ENCODE assay signal across 9 cellular contexts in genomic region chr12:56330936-56331335, GRCh38. TPM values are rescaled to one million over a fixed set of nuclear protein-coding genes. Genes with fewer than 3 reads are reported as not detected.
DNase-seq lines count a peak whose midpoint lies in the region; ATAC-seq, FAIRE-seq and TF ChIP-seq lines count a peak whose summit lies in the region.
"Not testable (repeated sequence)": the region's sequence is repeated elsewhere in the genome, so short reads cannot be mapped to it uniquely, and the experiment has no call there.
"Had no signal": no experiment of that assay in that cellular context is flagged by ENCODE, and none has a peak within 500 bp of the region (broad histone marks: within the 10 kb centered on the region; RNA-seq: fewer than 3 reads in every experiment).

No MANE protein-coding gene starts in this region.

- peak overlapping the region; percentile 37 for H3K4me2 ChIP-seq in HCT116 (ENCODE audit: low read length)
- H3K4me2 ChIP-seq in trophoblast cell (ENCODE audit: low read length) = not testable (repeated sequence)

- H2BK12ac ChIP-seq in trophoblast cell (ENCODE audit: low read length) = not testable (repeated sequence)

- not testable (repeated sequence) for H3K9me3 ChIP-seq in CD4-positive, alpha-beta T cell (ENCODE audit: control insufficient read depth, low read length); HCT116 (ENCODE audit: control insufficient read depth in 1 of 2, insufficient read depth in 1 of 2, low read depth in 1 of 2, low read length in 2 of 2); trophoblast cell (ENCODE audit: insufficient read depth, low read depth, low read length); small intestine (ENCODE audit: control insufficient read depth, low read depth)

- H2AK5ac ChIP-seq in trophoblast cell (ENCODE audit: low read length) = not testable (repeated sequence)

- H3K27me3 ChIP-seq in CD4-positive, alpha-beta T cell (ENCODE audit: control insufficient read depth, insufficient read depth, low read length); HCT116 (ENCODE audit: insufficient read depth, low read length); trophoblast cell (ENCODE audit: insufficient read depth, low read length); small intestine (ENCODE audit: control insufficient read depth in 2 of 2, insufficient read depth in 2 of 2, low read length in 2 of 2): not testable (repeated sequence)

- DNase-seq in CD4-positive, alpha-beta T cell; HCT116 (ENCODE audit: low read depth, low spot score); activated CD8-positive, alpha-beta T cell treated with anti-CD3 and anti-CD28 coated beads for 36 hours; epithelial cell of prostate (ENCODE audit: low read depth, low spot score): not testable (repeated sequence)
- peak; percentile 64 to 67 for DNase-seq in trophoblast cell
- peak; percentile 35 for DNase-seq in small intestine

- 0 out of 2 replicates have a peak overlapping the region, but pooled peaks have one; percentile 30 for H3K9ac ChIP-seq in HCT116 (ENCODE audit: low read length)
- not testable (repeated sequence) for H3K9ac ChIP-seq in trophoblast cell (ENCODE audit: low read length)

- peaks cover 32% of the 10 kb centered on the region for H3K4me1 Mint-ChIP-seq in CD4-positive, alpha-beta T cell (ENCODE audit: low read depth)
- peaks cover 21% of the 10 kb centered on the region for H3K4me1 Mint-ChIP-seq in T-helper 1 cell treated with Interleukin-12 subunit alpha and Interleukin-12 subunit beta and Interleukin-4 antibody, amounts not matched to agents 30 μg/mL and 1 μg/mL, for 36 hours (ENCODE audit: low read depth)
- H3K4me1 Mint-ChIP-seq in activated CD8-positive, alpha-beta T cell treated with anti-CD3 and anti-CD28 coated beads for 36 hours (ENCODE audit: low read depth) = peaks cover 16% of the 10 kb centered on the region
- peaks cover 24% of the 10 kb centered on the region for H3K4me1 Mint-ChIP-seq in activated naive CD8-positive, alpha-beta T cell (ENCODE audit: low read depth)

- intact Hi-C loops in CD4-positive, alpha-beta T cell (cut with DNase I, micrococcal nuclease) = loop anchor here in 1 of 2 experiments (5.0 kb wide), 1 partner anchor 131 kb away; no protein-coding TSS in a partner anchor
- intact Hi-C loops in HCT116 (cut with micrococcal nuclease) = loop anchor here (5.0 kb wide), 1 partner anchor 131 kb away; no protein-coding TSS in a partner anchor
- intact Hi-C loops in activated CD8-positive, alpha-beta T cell treated with anti-CD3 and anti-CD28 coated beads for 36 hours (cut with micrococcal nuclease) = not testable (repeated sequence)

- H4K20me1 ChIP-seq in HCT116 (ENCODE audit: insufficient read depth) = not testable (repeated sequence)

- not testable (repeated sequence) for H4K91ac ChIP-seq in trophoblast cell (ENCODE audit: low read depth, low read length)

- RAD21 ChIA-PET in HCT116 (lab: Charles Lee; ENCODE audit: low non-redundant PET in 1 of 2, low total read pairs in 2 of 2, uncharacterized antibody in 2 of 2, unreplicated experiment in 2 of 2) = not testable (repeated sequence)

- not testable (repeated sequence) for H3K9me2 ChIP-seq in HCT116 (ENCODE audit: insufficient read depth)

- peaks cover 11 to 24% of the 10 kb centered on the region in 2 experiments for H3K4me1 ChIP-seq in HCT116 (ENCODE audit: control insufficient read depth in 1 of 2, insufficient read depth in 2 of 2, low read length in 2 of 2)
- H3K4me1 ChIP-seq in trophoblast cell (ENCODE audit: control insufficient read depth in 1 of 2, insufficient read depth in 2 of 2, low read length in 2 of 2); small intestine (ENCODE audit: control insufficient read depth in 2 of 2, insufficient read depth in 1 of 2, low read depth in 1 of 2, low read length in 1 of 2): not testable (repeated sequence)

- H3K27me3 Mint-ChIP-seq in CD4-positive, alpha-beta T cell; T-helper 1 cell treated with Interleukin-12 subunit alpha and Interleukin-12 subunit beta and Interleukin-4 antibody, amounts not matched to agents 30 μg/mL and 1 μg/mL, for 36 hours (ENCODE audit: low read depth); activated CD8-positive, alpha-beta T cell treated with anti-CD3 and anti-CD28 coated beads for 36 hours; activated naive CD8-positive, alpha-beta T cell: not testable (repeated sequence)

- not testable (repeated sequence) for H3K4me3 ChIP-seq in HCT116 (replicated peaks in 1 of 2; ENCODE audit: low read depth in 1 of 2, low read length in 2 of 2); trophoblast cell (ENCODE audit: low read depth, low read length); small intestine (ENCODE audit: low read depth in 1 of 2, low read length in 2 of 2)

- FAIRE-seq in small intestine (lab: Jason Lieb, UNC) = not testable (repeated sequence)

- H3K36me3 Mint-ChIP-seq in CD4-positive, alpha-beta T cell (ENCODE audit: low read depth) = peaks cover 56% of the 10 kb centered on the region
- peaks cover 16% of the 10 kb centered on the region for H3K36me3 Mint-ChIP-seq in T-helper 1 cell treated with Interleukin-12 subunit alpha and Interleukin-12 subunit beta and Interleukin-4 antibody, amounts not matched to agents 30 μg/mL and 1 μg/mL, for 36 hours (ENCODE audit: low read depth)
- peaks cover 16% of the 10 kb centered on the region for H3K36me3 Mint-ChIP-seq in activated CD8-positive, alpha-beta T cell treated with anti-CD3 and anti-CD28 coated beads for 36 hours (ENCODE audit: low read depth)
- H3K36me3 Mint-ChIP-seq in activated naive CD8-positive, alpha-beta T cell = not testable (repeated sequence)

- not testable (repeated sequence) for BruUV-seq in HCT116 (replicated peaks; lab: Mats Ljungman, UMichigan)

- H3K27ac Mint-ChIP-seq in CD4-positive, alpha-beta T cell = peak overlapping the region; percentile 39
- H3K27ac Mint-ChIP-seq in T-helper 1 cell treated with Interleukin-12 subunit alpha and Interleukin-12 subunit beta and Interleukin-4 antibody, amounts not matched to agents 30 μg/mL and 1 μg/mL, for 36 hours = peak overlapping the region; percentile 58
- H3K27ac Mint-ChIP-seq in activated CD8-positive, alpha-beta T cell treated with anti-CD3 and anti-CD28 coated beads for 36 hours = peak overlapping the region; percentile 48
- peak overlapping the region; percentile 7 for H3K27ac Mint-ChIP-seq in activated naive CD8-positive, alpha-beta T cell

- H3K18ac ChIP-seq in trophoblast cell (ENCODE audit: low read length) = not testable (repeated sequence)

- not testable (repeated sequence) for H3K27ac ChIP-seq in CD4-positive, alpha-beta T cell (ENCODE audit: low read depth, low read length); HCT116 (ENCODE audit: low read depth, low read length); trophoblast cell (ENCODE audit: low read depth, low read length); small intestine (ENCODE audit: low read depth in 1 of 2, low read length in 1 of 2)
- peak overlapping the region; percentile 19 for H3K27ac ChIP-seq in epithelial cell of prostate

- H3K23ac ChIP-seq in trophoblast cell (ENCODE audit: low read length) = not testable (repeated sequence)

- H3K4ac ChIP-seq in trophoblast cell (ENCODE audit: low read depth, low read length) = not testable (repeated sequence)

- CTCF ChIA-PET in CD4-positive, alpha-beta T cell (lab: Charles Lee); HCT116 (lab: Charles Lee): not testable (repeated sequence)
- CTCF ChIA-PET in activated CD8-positive, alpha-beta T cell treated with anti-CD3 and anti-CD28 coated beads for 36 hours (lab: Charles Lee) = interaction anchor here (1.7 kb wide), 1 partner anchor 15 kb away, joined by 4 read pairs; no protein-coding TSS in a partner anchor

- H2AFZ ChIP-seq in HCT116 (ENCODE audit: low read depth, low read length, poor library complexity, severe bottlenecking); trophoblast cell (ENCODE audit: insufficient read depth, low read length, poor library complexity): not testable (repeated sequence)

- H3K9me3 Mint-ChIP-seq in CD4-positive, alpha-beta T cell; T-helper 1 cell treated with Interleukin-12 subunit alpha and Interleukin-12 subunit beta and Interleukin-4 antibody, amounts not matched to agents 30 μg/mL and 1 μg/mL, for 36 hours; activated CD8-positive, alpha-beta T cell treated with anti-CD3 and anti-CD28 coated beads for 36 hours; activated naive CD8-positive, alpha-beta T cell (ENCODE audit: low read depth): not testable (repeated sequence)

- H3K79me2 ChIP-seq in HCT116 (ENCODE audit: insufficient read depth, low read length); trophoblast cell (ENCODE audit: control insufficient read depth, insufficient read depth, low read length, poor library complexity): not testable (repeated sequence)

- not testable (repeated sequence) for ATAC-seq in CD4-positive, alpha-beta T cell (ENCODE audit: poor library complexity); HCT116; activated CD8-positive, alpha-beta T cell treated with anti-CD3 and anti-CD28 coated beads for 36 hours

- not testable (repeated sequence) for H2BK5ac ChIP-seq in trophoblast cell (ENCODE audit: low read depth, low read length, poor library complexity)

- TF ChIP-seq RAD21 in HCT116 (IDR thresholded peaks at IDR 0.05; ENCODE audit: low read depth) = not testable (repeated sequence)

- TF ChIP-seq CTCF in CD4-positive, alpha-beta T cell (IDR thresholded peaks at IDR 0.05); HCT116 (IDR thresholded peaks at IDR 0.05 in 2 of 3, conservative IDR thresholded peaks at IDR 0.05 in 1 of 3; ENCODE audit: borderline replicate concordance in 1 of 3, insufficient read depth in 1 of 3, low read depth in 2 of 3, low read length in 2 of 3); activated CD8-positive, alpha-beta T cell treated with anti-CD3 and anti-CD28 coated beads for 36 hours (IDR thresholded peaks at IDR 0.05): not testable (repeated sequence)

- not testable (repeated sequence) for H4K8ac ChIP-seq in trophoblast cell (ENCODE audit: low read depth, low read length)

- H3K14ac ChIP-seq in trophoblast cell (ENCODE audit: low read length) = not testable (repeated sequence)

- not testable (repeated sequence) for H2BK120ac ChIP-seq in trophoblast cell (ENCODE audit: insufficient read depth, low read length, poor library complexity)

- not testable (repeated sequence) for H3K79me1 ChIP-seq in trophoblast cell (ENCODE audit: low read length)

- POLR2A ChIA-PET in CD4-positive, alpha-beta T cell (lab: Charles Lee); HCT116 (lab: Charles Lee): not testable (repeated sequence)
- POLR2A ChIA-PET in activated CD8-positive, alpha-beta T cell treated with anti-CD3 and anti-CD28 coated beads for 36 hours (lab: Charles Lee) = interaction anchor here (0.6 to 1.2 kb wide), 2 partner anchors 12 to 28 kb away, joined by 3 to 4 read pairs; no protein-coding TSS in a partner anchor

- TF ChIP-seq POLR2A in HCT116 (IDR thresholded peaks at IDR 0.05; ENCODE audit: borderline replicate concordance, extremely low read depth, insufficient read depth, insufficient read length) = not testable (repeated sequence)

- not testable (repeated sequence) for H3K36me3 ChIP-seq in HCT116 (ENCODE audit: control insufficient read depth in 1 of 2, insufficient read depth in 2 of 2, low read length in 2 of 2); trophoblast cell (ENCODE audit: control insufficient read depth in 1 of 2, insufficient read depth in 2 of 2, low read length in 2 of 2); small intestine (ENCODE audit: control insufficient read depth in 2 of 2, insufficient read depth in 2 of 2, low read length in 2 of 2)

- H4K12ac ChIP-seq in trophoblast cell (ENCODE audit: low read depth, low read length) = not testable (repeated sequence)

- not testable (repeated sequence) for H3K4me3 Mint-ChIP-seq in CD4-positive, alpha-beta T cell; T-helper 1 cell treated with Interleukin-12 subunit alpha and Interleukin-12 subunit beta and Interleukin-4 antibody, amounts not matched to agents 30 μg/mL and 1 μg/mL, for 36 hours; activated CD8-positive, alpha-beta T cell treated with anti-CD3 and anti-CD28 coated beads for 36 hours; activated naive CD8-positive, alpha-beta T cell

- no CpG with 5 or more reads among the region's 4 CpGs for WGBS in trophoblast cell (ENCODE audit: extremely low coverage, insufficient coverage, insufficient read length)
- WGBS in small intestine, 3 donors = 84 to 95% (median 90%) methylated on average over 4 of the region's 4 CpGs

RNA-seq across cellular contexts. Expression of gene PAN2, which starts 2.9 kb away (rescaled TPM):
- total RNA-seq in CD4-positive, alpha-beta T cell = 100 to 1,000 TPM; 104 to 107 TPM
- 75.0 TPM for total RNA-seq in HCT116 (2021; ENCODE audit: unreplicated experiment)
- 74.1 and 75.7 TPM in 2 replicates for polyA plus RNA-seq in HCT116 (2012)
- total RNA-seq in activated CD8-positive, alpha-beta T cell treated with anti-CD3 and anti-CD28 coated beads for 36 hours = 10 to 100 TPM; 55.7 to 69.0 TPM
- 15.4 and 16.2 TPM in 2 replicates for polyA plus RNA-seq in trophoblast cell (2013)
- 10 to 100 TPM; 20.8 to 41.4 (median 20.8) TPM for polyA plus RNA-seq in small intestine

RNA-seq across cellular contexts. Expression of gene IL23A, which starts 7.7 kb away (rescaled TPM):
- total RNA-seq in CD4-positive, alpha-beta T cell = 10 to 100 TPM; 25.2 to 27.5 TPM
- total RNA-seq in HCT116 (2021; ENCODE audit: unreplicated experiment) = 0.59 TPM
- 1.3 TPM in 2 replicates for polyA plus RNA-seq in HCT116 (2012)
- total RNA-seq in activated CD8-positive, alpha-beta T cell treated with anti-CD3 and anti-CD28 coated beads for 36 hours = 10 to 100 TPM; 41.3 to 41.5 TPM
- 0.40 and 0.48 TPM in 2 replicates for polyA plus RNA-seq in trophoblast cell (2013)
- under 1 TPM in 1 of 3 donors, not detected in 2; 0.57 TPM for polyA plus RNA-seq in small intestine
- polyA plus RNA-seq: AG04450 had no signal

RNA-seq across cellular contexts. Expression of gene CNPY2, which starts 15.1 kb away (rescaled TPM):
- total RNA-seq in CD4-positive, alpha-beta T cell = 10 to 100 TPM; 30.5 to 33.4 TPM
- 109 TPM for total RNA-seq in HCT116 (2021; ENCODE audit: unreplicated experiment)
- 87.4 and 121 TPM in 2 replicates for polyA plus RNA-seq in HCT116 (2012)
- total RNA-seq in activated CD8-positive, alpha-beta T cell treated with anti-CD3 and anti-CD28 coated beads for 36 hours = 10 to 100 TPM; 81.0 to 81.7 TPM
- polyA plus RNA-seq in trophoblast cell (2013) = 217 TPM in 2 replicates
- 100 to 1,000 TPM in 2 of 3 donors, 10 to 100 TPM in 1; 80.0 to 156 (median 112) TPM for polyA plus RNA-seq in small intestine

RNA-seq across cellular contexts. Expression of gene STAT2, which starts 29.0 kb away (rescaled TPM):
- total RNA-seq in CD4-positive, alpha-beta T cell = 100 to 1,000 TPM; 114 to 125 TPM
- 53.1 TPM for total RNA-seq in HCT116 (2021; ENCODE audit: unreplicated experiment)
- 31.2 and 34.4 TPM in 2 replicates for polyA plus RNA-seq in HCT116 (2012)
- 10 to 100 TPM; 64.4 to 69.7 TPM for total RNA-seq in activated CD8-positive, alpha-beta T cell treated with anti-CD3 and anti-CD28 coated beads for 36 hours
- polyA plus RNA-seq in trophoblast cell (2013) = 51.2 and 51.9 TPM in 2 replicates
- 10 to 100 TPM; 28.9 to 49.6 (median 35.7) TPM for polyA plus RNA-seq in small intestine

RNA-seq across cellular contexts. Expression of gene CS, which starts 30.8 kb away (rescaled TPM):
- total RNA-seq in CD4-positive, alpha-beta T cell = 100 to 1,000 TPM; 139 to 145 TPM
- total RNA-seq in HCT116 (2021; ENCODE audit: unreplicated experiment) = 270 TPM
- polyA plus RNA-seq in HCT116 (2012) = 127 and 142 TPM in 2 replicates
- total RNA-seq in activated CD8-positive, alpha-beta T cell treated with anti-CD3 and anti-CD28 coated beads for 36 hours = 100 to 1,000 TPM; 292 to 297 TPM
- polyA plus RNA-seq in trophoblast cell (2013) = 101 and 105 TPM in 2 replicates
- 100 to 1,000 TPM in 2 of 3 donors, 10 to 100 TPM in 1; 94.6 to 123 (median 112) TPM for polyA plus RNA-seq in small intestine

Comparison
In these comparisons a context has a peak if more than half of its experiments do, and no peak if none do; other contexts are left out.
1. H3K27ac Mint-ChIP-seq: peak in every context shown above with its lines; median percentile 58 in T-helper 1 cell treated with Interleukin-12 subunit alpha and Interleukin-12 subunit beta and Interleukin-4 antibody, amounts not matched to agents 30 μg/mL and 1 μg/mL, for 36 hours; 48 in activated CD8-positive, alpha-beta T cell treated with anti-CD3 and anti-CD28 coated beads for 36 hours; 39 in CD4-positive, alpha-beta T cell; 7 in activated naive CD8-positive, alpha-beta T cell.
2. RNA of gene IL23A, which starts 7.7 kb away (total RNA-seq): 41.3 to 41.5 TPM in activated CD8-positive, alpha-beta T cell treated with anti-CD3 and anti-CD28 coated beads for 36 hours and 25.2 to 27.5 TPM in CD4-positive, alpha-beta T cell; 0.59 TPM in HCT116 (single experiment); every median in the first group is over 10 times any median in the second.